In genomic region chr3:172692751-172693310, GRCh38 we compare ENCODE assay signal across 11 cellular contexts. TPM values are rescaled to one million over a fixed set of nuclear protein-coding genes. Genes with fewer than 3 reads are reported as not detected.
DNase-seq lines count a peak whose midpoint lies in the region; ATAC-seq lines count a peak whose summit lies in the region.
"Had no signal": no experiment of that assay in that cellular context is flagged by ENCODE, and none has a peak within 500 bp of the region (broad histone marks: within the 10 kb centered on the region; RNA-seq: fewer than 3 reads in every experiment).

No MANE protein-coding gene starts in this region.

- H3K4me1 Mint-ChIP-seq in activated CD8-positive, alpha-beta T cell treated with anti-CD3 and anti-CD28 coated beads, Interleukin-2, amount 10 ng/mL, durations not matched to agents 7 days and 5 days (ENCODE audit: low read depth) = peaks cover 18% of the 10 kb centered on the region
- peaks cover 11 to 14% of the 10 kb centered on the region in 2 donors for H3K4me1 Mint-ChIP-seq in immature natural killer cell

- H3K36me3 Mint-ChIP-seq in activated CD8-positive, alpha-beta T cell treated with anti-CD3 and anti-CD28 coated beads, Interleukin-2, amount 10 ng/mL, durations not matched to agents 7 days and 5 days (ENCODE audit: low read depth) = no peaks in the 10 kb centered on the region
- H3K36me3 Mint-ChIP-seq in immature natural killer cell = peaks cover 0 to 4% (median 4%) of the 10 kb centered on the region in 3 donors

- H3K4me3 Mint-ChIP-seq in activated CD8-positive, alpha-beta T cell treated with anti-CD3 and anti-CD28 coated beads, Interleukin-2, amount 10 ng/mL, durations not matched to agents 7 days and 5 days = no peak overlapping the region
- peak overlapping the region in 1 of 5 donors; percentile 11 for H3K4me3 Mint-ChIP-seq in immature natural killer cell

- peaks cover 3% of the 10 kb centered on the region for H3K9me3 Mint-ChIP-seq in activated CD8-positive, alpha-beta T cell treated with anti-CD3 and anti-CD28 coated beads, Interleukin-2, amount 10 ng/mL, durations not matched to agents 7 days and 5 days (ENCODE audit: insufficient read depth)
- H3K9me3 Mint-ChIP-seq in immature natural killer cell = no peaks in the 10 kb centered on the region

- ATAC-seq in GM19397 (IDR thresholded peaks at IDR 0.05; ENCODE audit: unreplicated experiment) (peak; percentile 49), HG03175 (IDR thresholded peaks at IDR 0.05; ENCODE audit: unreplicated experiment) (peak; percentile 67)
- peak; percentile 27 for ATAC-seq in activated CD8-positive, alpha-beta T cell treated with anti-CD3 and anti-CD28 coated beads, Interleukin-2, amount 10 ng/mL, durations not matched to agents 7 days and 5 days
- ATAC-seq: heart left ventricle, psoas muscle had no signal

- peak; percentile 56 for DNase-seq in CD1c-positive myeloid dendritic cell (ENCODE audit: extremely low spot score)
- DNase-seq in activated CD8-positive, alpha-beta T cell treated with anti-CD3 and anti-CD28 coated beads, Interleukin-2, amount 10 ng/mL, durations not matched to agents 7 days and 5 days = no peak
- no peak for DNase-seq in hypothalamus (lab: John Stamatoyannopoulos, UW)
- no peak for DNase-seq in NCI-H345 (lab: John Stamatoyannopoulos, UW)
- no peak for DNase-seq in immature natural killer cell
- no peak for DNase-seq in T1000 (lab: John Stamatoyannopoulos, UW)
- DNase-seq: DMS79 treated with DMSO at 0.1 percent for 48 hours, heart left ventricle, psoas muscle had no signal

- POLR2A ChIA-PET in activated CD8-positive, alpha-beta T cell treated with anti-CD3 and anti-CD28 coated beads, Interleukin-2, amount 10 ng/mL, durations not matched to agents 7 days and 5 days (lab: Charles Lee) = no interaction called here

- H3K27ac Mint-ChIP-seq in activated CD8-positive, alpha-beta T cell treated with anti-CD3 and anti-CD28 coated beads, Interleukin-2, amount 10 ng/mL, durations not matched to agents 7 days and 5 days = peak overlapping the region; percentile 54
- peak overlapping the region in 1 of 6 donors; percentile 20 for H3K27ac Mint-ChIP-seq in immature natural killer cell

- CTCF ChIA-PET in activated CD8-positive, alpha-beta T cell treated with anti-CD3 and anti-CD28 coated beads, Interleukin-2, amount 10 ng/mL, durations not matched to agents 7 days and 5 days (lab: Charles Lee) = interaction anchor here (1.1 to 2.4 kb wide), 8 partner anchors 13 to 55 kb away, joined by 3 to 26 read pairs (median 5); partner anchors contain the start of gene NCEH1

- no peaks in the 10 kb centered on the region for H3K27me3 Mint-ChIP-seq in activated CD8-positive, alpha-beta T cell treated with anti-CD3 and anti-CD28 coated beads, Interleukin-2, amount 10 ng/mL, durations not matched to agents 7 days and 5 days (ENCODE audit: low read depth)
- peaks cover 0 to 4% (median 0%) of the 10 kb centered on the region in 3 donors for H3K27me3 Mint-ChIP-seq in immature natural killer cell (ENCODE audit: low read depth in 3 of 3)

RNA-seq across cellular contexts. Expression of gene NCEH1, which starts 18.0 kb away (rescaled TPM):
- total RNA-seq in activated CD8-positive, alpha-beta T cell treated with anti-CD3 and anti-CD28 coated beads, Interleukin-2, amount 10 ng/mL, durations not matched to agents 7 days and 5 days = 1 to 10 TPM; 8.0 to 8.2 TPM
- polyA plus RNA-seq in immature natural killer cell = 1 to 10 TPM; 3.0 to 7.1 (median 4.5) TPM

RNA-seq across cellular contexts. Expression of gene ECT2, which starts 57.7 kb away (rescaled TPM):
- total RNA-seq in activated CD8-positive, alpha-beta T cell treated with anti-CD3 and anti-CD28 coated beads, Interleukin-2, amount 10 ng/mL, durations not matched to agents 7 days and 5 days = 10 to 100 TPM; 57.2 to 70.1 TPM
- polyA plus RNA-seq in immature natural killer cell = 1 to 10 TPM; 2.7 to 4.8 (median 2.8) TPM
